ENCODE assay signal across 15 cellular contexts in genomic region chr5:139686919-139687421, GRCh38. TPM values are rescaled to one million over a fixed set of nuclear protein-coding genes. Genes with fewer than 3 reads are reported as not detected.
DNase-seq lines count a peak whose midpoint lies in the region; ATAC-seq and TF ChIP-seq lines count a peak whose summit lies in the region.
"Had no signal": no experiment of that assay in that cellular context is flagged by ENCODE, and none has a peak within 500 bp of the region (broad histone marks: within the 10 kb centered on the region; RNA-seq: fewer than 3 reads in every experiment).

No MANE protein-coding gene starts in this region.

- H3K4me1 ChIP-seq in Caco-2: peaks cover 8% of the 10 kb centered on the region
- peaks cover 73% of the 10 kb centered on the region for H3K4me1 ChIP-seq in neural progenitor cell
- H3K4me1 ChIP-seq: foreskin keratinocyte had no signal

- POLR2A ChIA-PET in Caco-2 (lab: Charles Lee): interaction anchor here (0.7 kb wide), 1 partner anchor 70 kb away, joined by 7 read pairs; no protein-coding TSS in a partner anchor

- H3K27me3 Mint-ChIP-seq in Caco-2 (ENCODE audit: insufficient read depth, unreplicated experiment) (no peaks in the 10 kb centered on the region), neural progenitor cell (ENCODE audit: insufficient read depth, low read depth) (peaks cover 24% of the 10 kb centered on the region)
- H3K27me3 Mint-ChIP-seq in activated T-helper 1 cell treated with anti-CD3 and anti-CD28 coated beads, Interleukin-12 subunit alpha, Interleukin-12 subunit beta, Interleukin-2, Interleukin-4 antibody, amounts not matched to agents 30 ng/mL and 10 ng/mL and 1 ng/mL, durations not matched to agents 14 hours and 24 hours and 36 hours (ENCODE audit: insufficient read depth): peaks cover 5% of the 10 kb centered on the region
- H3K27me3 Mint-ChIP-seq: activated CD4-positive, alpha-beta memory T cell treated with anti-CD3 and anti-CD28 coated beads for 36 hours had no signal

- H3F3A ChIP-seq in neural progenitor cell (ENCODE audit: low read depth): peaks cover 27% of the 10 kb centered on the region

- H3K4me1 Mint-ChIP-seq in Caco-2 (ENCODE audit: low read depth, unreplicated experiment) (peaks cover 22% of the 10 kb centered on the region), neural progenitor cell (peaks cover 83% of the 10 kb centered on the region)
- H3K4me1 Mint-ChIP-seq in activated T-helper 1 cell treated with anti-CD3 and anti-CD28 coated beads, Interleukin-12 subunit alpha, Interleukin-12 subunit beta, Interleukin-2, Interleukin-4 antibody, amounts not matched to agents 30 ng/mL and 10 ng/mL and 1 ng/mL, durations not matched to agents 14 hours and 24 hours and 36 hours (ENCODE audit: low read depth): no peaks in the 10 kb centered on the region

- H3K9ac ChIP-seq in neural progenitor cell: no peak overlapping the region

- TF ChIP-seq CTCF in Caco-2 (IDR thresholded peaks at IDR 0.05; ENCODE audit: insufficient read depth in 1 of 2, low read depth in 1 of 2, low read length in 1 of 2, severe bottlenecking in 1 of 2, unreplicated experiment in 1 of 2) (no peak), neural progenitor cell (IDR thresholded peaks at IDR 0.05) (no peak)

- H3K27ac Mint-ChIP-seq in Caco-2 (ENCODE audit: unreplicated experiment): peak overlapping the region; percentile 54
- peak overlapping the region; percentile 72 for H3K27ac Mint-ChIP-seq in neural progenitor cell
- no peak overlapping the region for H3K27ac Mint-ChIP-seq in activated T-helper 1 cell treated with anti-CD3 and anti-CD28 coated beads, Interleukin-12 subunit alpha, Interleukin-12 subunit beta, Interleukin-2, Interleukin-4 antibody, amounts not matched to agents 30 ng/mL and 10 ng/mL and 1 ng/mL, durations not matched to agents 14 hours and 24 hours and 36 hours
- H3K27ac Mint-ChIP-seq: activated CD4-positive, alpha-beta memory T cell treated with anti-CD3 and anti-CD28 coated beads for 36 hours; dendritic cell treated with granulocyte-macrophage colony-stimulating factor and Interleukin-4, amounts not matched to agents 40 ng/mL and 50 ng/mL, for 4 days had no signal

- H3K9me3 Mint-ChIP-seq in Caco-2 (ENCODE audit: unreplicated experiment): no peaks in the 10 kb centered on the region
- no peaks in the 10 kb centered on the region for H3K9me3 Mint-ChIP-seq in neural progenitor cell
- no peaks in the 10 kb centered on the region for H3K9me3 Mint-ChIP-seq in activated T-helper 1 cell treated with anti-CD3 and anti-CD28 coated beads, Interleukin-12 subunit alpha, Interleukin-12 subunit beta, Interleukin-2, Interleukin-4 antibody, amounts not matched to agents 30 ng/mL and 10 ng/mL and 1 ng/mL, durations not matched to agents 14 hours and 24 hours and 36 hours
- H3K9me3 Mint-ChIP-seq: activated CD4-positive, alpha-beta memory T cell treated with anti-CD3 and anti-CD28 coated beads for 36 hours; dendritic cell treated with granulocyte-macrophage colony-stimulating factor and Interleukin-4, amounts not matched to agents 40 ng/mL and 50 ng/mL, for 4 days had no signal

- H3K36me3 ChIP-seq in Caco-2 (ENCODE audit: control insufficient read depth, insufficient read depth, low read length): peaks cover 3% of the 10 kb centered on the region
- no peaks in the 10 kb centered on the region for H3K36me3 ChIP-seq in neural progenitor cell

- peak overlapping the region; percentile 19 for H3K4me2 ChIP-seq in neural progenitor cell

- H3K79me2 ChIP-seq in neural progenitor cell (ENCODE audit: low read depth): no peaks in the 10 kb centered on the region

- ATAC-seq in left ventricle myocardium superior: peak; percentile 1
- ATAC-seq in HG03139 (IDR thresholded peaks at IDR 0.05; ENCODE audit: unreplicated experiment): no peak
- ATAC-seq in GM21515 (IDR thresholded peaks at IDR 0.05; ENCODE audit: unreplicated experiment): no peak
- ATAC-seq: foreskin keratinocyte had no signal

- no peak for DNase-seq in Caco-2
- peak; percentile 14 for DNase-seq in SKM-1 (lab: John Stamatoyannopoulos, UW; ENCODE audit: unreplicated experiment)
- no peak for DNase-seq in left ventricle myocardium superior
- no peak for DNase-seq in neural progenitor cell (ENCODE audit: low spot score)
- DNase-seq in activated T-helper 1 cell treated with anti-CD3 and anti-CD28 coated beads, Interleukin-12 subunit alpha, Interleukin-12 subunit beta, Interleukin-2, Interleukin-4 antibody, amounts not matched to agents 30 ng/mL and 10 ng/mL and 1 ng/mL, durations not matched to agents 14 hours and 24 hours and 36 hours (ENCODE audit: low spot score): no peak
- no peak for DNase-seq in DMS153 treated with DMSO at 0.1 percent for 48 hours (lab: John Stamatoyannopoulos, UW; ENCODE audit: unreplicated experiment)
- DNase-seq: activated CD4-positive, alpha-beta memory T cell treated with anti-CD3 and anti-CD28 coated beads for 36 hours; activated naive CD4-positive, alpha-beta T cell treated with Interleukin-2 at 50 U/mL for 16 hours; AML-193; foreskin keratinocyte; NCI-H1105 treated with DMSO at 0.1 percent for 48 hours; NCI-H748 treated with DMSO at 0.1 percent for 48 hours had no signal

- H2AFZ ChIP-seq in neural progenitor cell (replicated peaks): no peak overlapping the region

- no TSS peak for BruUV-seq in Caco-2 (replicated peaks; lab: Mats Ljungman, UMichigan)

- no peak overlapping the region for H3K4me3 Mint-ChIP-seq in Caco-2 (ENCODE audit: unreplicated experiment)
- H3K4me3 Mint-ChIP-seq in neural progenitor cell: peak overlapping the region; percentile 17
- no peak overlapping the region for H3K4me3 Mint-ChIP-seq in activated T-helper 1 cell treated with anti-CD3 and anti-CD28 coated beads, Interleukin-12 subunit alpha, Interleukin-12 subunit beta, Interleukin-2, Interleukin-4 antibody, amounts not matched to agents 30 ng/mL and 10 ng/mL and 1 ng/mL, durations not matched to agents 14 hours and 24 hours and 36 hours
- H3K4me3 Mint-ChIP-seq: activated CD4-positive, alpha-beta memory T cell treated with anti-CD3 and anti-CD28 coated beads for 36 hours; dendritic cell treated with granulocyte-macrophage colony-stimulating factor and Interleukin-4, amounts not matched to agents 40 ng/mL and 50 ng/mL, for 4 days had no signal

- H3K27me3 ChIP-seq in Caco-2 (replicated peaks; ENCODE audit: control insufficient read depth, insufficient read depth, low read length) (no peaks in the 10 kb centered on the region), neural progenitor cell (no peaks in the 10 kb centered on the region)

- H3K4me3 ChIP-seq in Caco-2 (ENCODE audit: low read depth, low read length) (no peak overlapping the region), neural progenitor cell (no peak overlapping the region)

- peaks cover 55% of the 10 kb centered on the region for H4K20me1 ChIP-seq in neural progenitor cell (ENCODE audit: low read depth)

- intact Hi-C loops in Caco-2 (cut with micrococcal nuclease; ENCODE audit: unreplicated experiment) (no loop called here), left ventricle myocardium superior (cut with micrococcal nuclease) (loop anchor here (5.0 kb wide), 1 partner anchor 50 kb away; no protein-coding TSS in a partner anchor)
- intact Hi-C loops in activated T-helper 1 cell treated with anti-CD3 and anti-CD28 coated beads, Interleukin-12 subunit alpha, Interleukin-12 subunit beta, Interleukin-2, Interleukin-4 antibody, amounts not matched to agents 30 ng/mL and 10 ng/mL and 1 ng/mL, durations not matched to agents 14 hours and 24 hours and 36 hours (cut with micrococcal nuclease): no loop called here

- H3K27ac ChIP-seq in neural progenitor cell: no peak overlapping the region
- H3K27ac ChIP-seq: foreskin keratinocyte had no signal

- CTCF ChIA-PET in Caco-2 (lab: Charles Lee): interaction anchor here (0.9 to 1.1 kb wide), 2 partner anchors 14 to 54 kb away, joined by 3 to 5 read pairs; no protein-coding TSS in a partner anchor

- H3K36me3 Mint-ChIP-seq in Caco-2 (ENCODE audit: insufficient read depth, unreplicated experiment) (peaks cover 68% of the 10 kb centered on the region), neural progenitor cell (peaks cover 18% of the 10 kb centered on the region)
- no peaks in the 10 kb centered on the region for H3K36me3 Mint-ChIP-seq in activated T-helper 1 cell treated with anti-CD3 and anti-CD28 coated beads, Interleukin-12 subunit alpha, Interleukin-12 subunit beta, Interleukin-2, Interleukin-4 antibody, amounts not matched to agents 30 ng/mL and 10 ng/mL and 1 ng/mL, durations not matched to agents 14 hours and 24 hours and 36 hours (ENCODE audit: low read depth)
- H3K36me3 Mint-ChIP-seq: activated CD4-positive, alpha-beta memory T cell treated with anti-CD3 and anti-CD28 coated beads for 36 hours had no signal

- no peaks in the 10 kb centered on the region for H3K9me3 ChIP-seq in Caco-2
- H3K9me3 ChIP-seq in neural progenitor cell (ENCODE audit: low read depth): no peaks in the 10 kb centered on the region

RNA-seq across cellular contexts. Expression of gene CXXC5, which starts 38.8 kb away (rescaled TPM):
- 79.5 and 92.3 TPM in 2 replicates for total RNA-seq in Caco-2 (2022)
- total RNA-seq in left ventricle myocardium superior: 75.7 TPM
- total RNA-seq in neural progenitor cell (ENCODE audit: low replicate concordance): 17.2 and 25.6 TPM in 2 replicates
- total RNA-seq in activated T-helper 1 cell treated with anti-CD3 and anti-CD28 coated beads, Interleukin-12 subunit alpha, Interleukin-12 subunit beta, Interleukin-2, Interleukin-4 antibody, amounts not matched to agents 30 ng/mL and 10 ng/mL and 1 ng/mL, durations not matched to agents 14 hours and 24 hours and 36 hours: 0.88 and 1.7 TPM in 2 replicates
